In the genomic region with DNA sequence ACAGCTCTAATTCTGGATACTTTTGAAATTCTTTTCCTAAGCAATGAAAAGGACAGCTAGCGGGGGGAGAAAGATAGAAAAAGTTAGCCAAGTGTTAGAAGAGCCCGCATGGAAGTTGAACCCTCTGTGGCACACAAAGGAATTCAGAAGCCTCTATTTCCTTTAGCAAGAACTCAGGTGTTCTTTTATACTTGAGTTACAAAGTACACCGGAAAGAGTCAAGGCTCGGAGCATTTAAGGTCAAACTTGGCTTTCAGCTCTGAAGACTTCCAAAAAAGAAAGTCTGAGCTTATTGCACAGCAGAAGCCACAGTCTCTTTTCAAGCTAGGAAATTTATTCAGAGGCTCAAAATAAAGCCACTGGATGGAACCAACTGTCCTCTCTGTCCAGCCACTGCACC, we compare ENCODE assay signal across 13 cellular contexts.
"Had no signal": no experiment of that assay in that cellular context is flagged by ENCODE, and none has a peak within 500 bp of the region (broad histone marks: within the 10 kb centered on the region; RNA-seq: fewer than 3 reads in every experiment).

No MANE protein-coding gene starts in this region.

- ATAC-seq: stimulated activated naive B cell treated with anti-CD40 and anti-IgM and Interleukin-4, amounts not matched to agents 10 μg/mL and 1 μg/mL and 100 μg/mL, for 72 hours had no signal

- H3K4me1 ChIP-seq: SJCRH30 had no signal

- H3K27ac ChIP-seq: epithelial cell of prostate, SJCRH30, tibial nerve had no signal

- H3K4me3 Mint-ChIP-seq: nephron progenitor cell; stimulated activated naive B cell treated with anti-CD40 and anti-IgM and Interleukin-4, amounts not matched to agents 10 μg/mL and 1 μg/mL and 100 μg/mL, for 72 hours had no signal

- H3K27me3 Mint-ChIP-seq: stimulated activated naive B cell treated with anti-CD40 and anti-IgM and Interleukin-4, amounts not matched to agents 10 μg/mL and 1 μg/mL and 100 μg/mL, for 72 hours had no signal

- DNase-seq: activated CD4-positive, alpha-beta T cell treated with anti-CD3 and anti-CD28 coated beads for 4 hours; dermis blood vessel endothelial cell; foreskin melanocyte; kidney glomerular epithelial cell; mesendoderm; nephron progenitor cell; posterior cingulate gyrus; retina; SJCRH30; stimulated activated naive B cell treated with anti-CD40 and anti-IgM and Interleukin-4, amounts not matched to agents 10 μg/mL and 1 μg/mL and 100 μg/mL, for 72 hours; T-helper 2 cell had no signal

- H3K9me3 ChIP-seq: SJCRH30, tibial nerve had no signal

- H3K9me3 Mint-ChIP-seq: nephron progenitor cell; stimulated activated naive B cell treated with anti-CD40 and anti-IgM and Interleukin-4, amounts not matched to agents 10 μg/mL and 1 μg/mL and 100 μg/mL, for 72 hours had no signal

- H3K27ac Mint-ChIP-seq: nephron progenitor cell; stimulated activated naive B cell treated with anti-CD40 and anti-IgM and Interleukin-4, amounts not matched to agents 10 μg/mL and 1 μg/mL and 100 μg/mL, for 72 hours had no signal

- H3K27me3 ChIP-seq: SJCRH30, tibial nerve had no signal

- H3K36me3 ChIP-seq: SJCRH30, tibial nerve had no signal

- H3K4me3 ChIP-seq: SJCRH30, tibial nerve had no signal
